19 cellular contexts compared by ENCODE assay signal in genomic region chr10:35271086-35271834, GRCh38.
DNase-seq lines count a peak whose midpoint lies in the region; ATAC-seq and TF ChIP-seq lines count a peak whose summit lies in the region.
"Had no signal": no experiment of that assay in that cellular context is flagged by ENCODE, and none has a peak within 500 bp of the region (broad histone marks: within the 10 kb centered on the region; RNA-seq: fewer than 3 reads in every experiment).

No MANE protein-coding gene starts in this region.

- H2BK12ac ChIP-seq in H9 (ENCODE audit: insufficient read length, low read depth, low read length), result no peak overlapping the region

- H3K79me1 ChIP-seq in H9 (ENCODE audit: insufficient read depth, low read depth, low read length, poor library complexity, severe bottlenecking), result no peaks in the 10 kb centered on the region

- no peak overlapping the region for H2BK15ac ChIP-seq in H9 (ENCODE audit: low read depth, low read length)

- H3K4me1 Mint-ChIP-seq in H9 (peaks cover 11 to 15% of the 10 kb centered on the region in 2 experiments; a peak in 3 of 4 replicates), osteocyte (ENCODE audit: unreplicated experiment) (peaks cover 7% of the 10 kb centered on the region)
- H3K4me1 Mint-ChIP-seq in naive thymus-derived CD4-positive, alpha-beta T cell, result peaks cover 0 to 10% (median 6%) of the 10 kb centered on the region in 7 donors

- H3K27ac ChIP-seq in H9 (ENCODE audit: insufficient read length, low read depth, low read length), result no peak overlapping the region
- peak overlapping the region; percentile 63 for H3K27ac ChIP-seq in ectodermal cell (ENCODE audit: insufficient read depth, low read depth, low read length, poor library complexity, severe bottlenecking)
- H3K27ac ChIP-seq in naive thymus-derived CD4-positive, alpha-beta T cell (ENCODE audit: low read depth, low read length), result no peak overlapping the region
- H3K27ac ChIP-seq: coronary artery, lower lobe of right lung, neutrophil had no signal

- CTCF ChIA-PET in naive thymus-derived CD4-positive, alpha-beta T cell (lab: Charles Lee), result no interaction called here

- no peaks in the 10 kb centered on the region for H4K20me1 ChIP-seq in H9 (ENCODE audit: control insufficient read depth, insufficient read depth, insufficient read length)

- H2AK5ac ChIP-seq in H9 (ENCODE audit: insufficient read length, low read length), result no peak overlapping the region

- no peak overlapping the region for H2AFZ ChIP-seq in H9 (ENCODE audit: low read length)

- no peak overlapping the region for H3K4me2 ChIP-seq in H9 (ENCODE audit: insufficient read depth, insufficient read length, low read length)

- no CpG with 5 or more reads among the region's 5 CpGs for WGBS in H9 (ENCODE audit: extremely low coverage, insufficient read length, low lambda C conversion rate)
- 38 to 46% methylated on average over 5 of the region's 5 CpGs for WGBS in ectodermal cell, 2 experiments

- H3K4me3 ChIP-seq in ectodermal cell (ENCODE audit: insufficient read depth, low read depth, low read length), result no peak overlapping the region
- H3K4me3 ChIP-seq in naive thymus-derived CD4-positive, alpha-beta T cell (ENCODE audit: low read length), result no peak overlapping the region
- H3K4me3 ChIP-seq: coronary artery, lower lobe of right lung, MG63 had no signal

- no peak overlapping the region for H3K9ac ChIP-seq in H9 (ENCODE audit: extremely low read depth, insufficient read length, low read length)

- H4K91ac ChIP-seq in H9 (ENCODE audit: insufficient read length, low read depth, low read length), result no peak overlapping the region

- no peaks in the 10 kb centered on the region for H3K36me3 ChIP-seq in ectodermal cell (ENCODE audit: control insufficient read depth, insufficient read depth, low read length)
- H3K36me3 ChIP-seq in naive thymus-derived CD4-positive, alpha-beta T cell (ENCODE audit: control insufficient read depth in 2 of 3, insufficient read depth in 3 of 3, low read length in 3 of 3), result no peaks in the 10 kb centered on the region
- H3K36me3 ChIP-seq: lower lobe of right lung, MG63, neutrophil had no signal

- H2BK5ac ChIP-seq in H9 (ENCODE audit: insufficient read length, low read length), result no peak overlapping the region

- no peak overlapping the region for H4K8ac ChIP-seq in H9 (replicated peaks; ENCODE audit: insufficient read length, low read depth, low read length)

- H3K18ac ChIP-seq in H9 (ENCODE audit: insufficient read length, low read depth, low read length), result peak overlapping the region; percentile 27

- H3K27me3 ChIP-seq in H9 (ENCODE audit: insufficient read depth, low read length), result no peaks in the 10 kb centered on the region
- no peaks in the 10 kb centered on the region for H3K27me3 ChIP-seq in ectodermal cell (ENCODE audit: control insufficient read depth, insufficient read depth, low read length, poor library complexity, severe bottlenecking)
- H3K27me3 ChIP-seq in naive thymus-derived CD4-positive, alpha-beta T cell (ENCODE audit: control insufficient read depth in 2 of 2, insufficient read depth in 2 of 2, low read length in 2 of 2), result no peaks in the 10 kb centered on the region
- H3K27me3 ChIP-seq: MG63, neutrophil had no signal

- no peak overlapping the region for H2BK20ac ChIP-seq in H9 (ENCODE audit: low read depth, low read length, poor library complexity, severe bottlenecking)

- no peaks in the 10 kb centered on the region for H3K23me2 ChIP-seq in H9 (ENCODE audit: insufficient read length, low read depth, low read length, poor library complexity, severe bottlenecking)

- POLR2A ChIA-PET in naive thymus-derived CD4-positive, alpha-beta T cell (lab: Charles Lee), result no interaction called here

- H3K27me3 Mint-ChIP-seq in H9 (ENCODE audit: low read depth) (no peaks in the 10 kb centered on the region; the same call in none of the 2 replicates), osteocyte (ENCODE audit: unreplicated experiment) (peaks cover 2% of the 10 kb centered on the region)
- peaks cover 0 to 2% (median 0%) of the 10 kb centered on the region in 5 donors for H3K27me3 Mint-ChIP-seq in naive thymus-derived CD4-positive, alpha-beta T cell

- H3K36me3 Mint-ChIP-seq in H9 (ENCODE audit: insufficient read depth in 1 of 3, low read depth in 3 of 3) (no peaks in the 10 kb centered on the region), osteocyte (ENCODE audit: unreplicated experiment) (no peaks in the 10 kb centered on the region)
- H3K36me3 Mint-ChIP-seq in naive thymus-derived CD4-positive, alpha-beta T cell, result no peaks in the 10 kb centered on the region
- H3K36me3 Mint-ChIP-seq: CD4-positive, alpha-beta memory T cell had no signal

- intact Hi-C loops in naive thymus-derived CD4-positive, alpha-beta T cell (cut with micrococcal nuclease), result no loop called here

- no peak overlapping the region for H3K4ac ChIP-seq in H9 (ENCODE audit: low read depth, low read length)

- peaks cover 3% of the 10 kb centered on the region; the same call in 1 of the 2 replicates for H3K4me1 ChIP-seq in H9 (ENCODE audit: insufficient read depth, low read length)
- peaks cover 9% of the 10 kb centered on the region for H3K4me1 ChIP-seq in ectodermal cell (ENCODE audit: control insufficient read depth, insufficient read depth, low read length)
- H3K4me1 ChIP-seq in naive thymus-derived CD4-positive, alpha-beta T cell (ENCODE audit: control insufficient read depth in 2 of 2, insufficient read depth in 2 of 2, low read length in 2 of 2), result no peaks in the 10 kb centered on the region

- H3K23ac ChIP-seq in H9 (ENCODE audit: insufficient read length, low read depth, low read length), result no peak overlapping the region

- H3K27ac Mint-ChIP-seq in H9 (peak overlapping the region in 2 of 3 experiments; percentile 19 to 55; a peak in 3 of 7 replicates), osteocyte (ENCODE audit: unreplicated experiment) (no peak overlapping the region)
- H3K27ac Mint-ChIP-seq in naive thymus-derived CD4-positive, alpha-beta T cell, result no peak overlapping the region
- H3K27ac Mint-ChIP-seq: activated CD4-positive, alpha-beta T cell treated with anti-CD3 and anti-CD28 coated beads for 36 hours; activated T-cell treated with anti-CD3 and anti-CD28 coated beads, Interleukin-2, amount 50 U/mL, for 72 hours; CD4-positive, alpha-beta memory T cell; HFFc6; T-helper 1 cell treated with Interleukin-12 subunit alpha and Interleukin-12 subunit beta and Interleukin-4 antibody, amounts not matched to agents 30 μg/mL and 1 μg/mL, for 36 hours had no signal

- ATAC-seq in HG03039 (IDR thresholded peaks at IDR 0.05; ENCODE audit: unreplicated experiment), result no peak
- ATAC-seq in naive thymus-derived CD4-positive, alpha-beta T cell, result no peak
- ATAC-seq: activated CD4-positive, alpha-beta T cell treated with anti-CD3 and anti-CD28 coated beads for 36 hours; lower lobe of right lung had no signal

- H3K14ac ChIP-seq in H9 (ENCODE audit: insufficient read depth, low read length), result no peak overlapping the region; the same call in 1 of the 2 replicates

- H3K9me3 Mint-ChIP-seq in H9 (no peaks in the 10 kb centered on the region; a peak in 2 of 5 replicates), osteocyte (ENCODE audit: unreplicated experiment) (no peaks in the 10 kb centered on the region)
- H3K9me3 Mint-ChIP-seq in naive thymus-derived CD4-positive, alpha-beta T cell, result peaks cover 0 to 6% (median 0%) of the 10 kb centered on the region in 11 donors
- H3K9me3 Mint-ChIP-seq: HFFc6 had no signal

- H2BK120ac ChIP-seq in H9 (ENCODE audit: low read depth, low read length, poor library complexity, severe bottlenecking), result peak overlapping the region; percentile 80

- H3T11ph ChIP-seq in H9 (ENCODE audit: low read length), result no peak overlapping the region

- no peak overlapping the region for H3K4me3 Mint-ChIP-seq in H9
- no peak overlapping the region for H3K4me3 Mint-ChIP-seq in osteocyte (ENCODE audit: unreplicated experiment)
- no peak overlapping the region for H3K4me3 Mint-ChIP-seq in naive thymus-derived CD4-positive, alpha-beta T cell
- H3K4me3 Mint-ChIP-seq: activated CD4-positive, alpha-beta T cell treated with anti-CD3 and anti-CD28 coated beads for 36 hours; activated T-cell treated with anti-CD3 and anti-CD28 coated beads, Interleukin-2, amount 50 U/mL, for 72 hours; CD4-positive, alpha-beta memory T cell; HFFc6; T-helper 1 cell treated with Interleukin-12 subunit alpha and Interleukin-12 subunit beta and Interleukin-4 antibody, amounts not matched to agents 30 μg/mL and 1 μg/mL, for 36 hours had no signal

- H3K56ac ChIP-seq in H9 (ENCODE audit: insufficient read length, low read depth, low read length), result no peak overlapping the region

- no peaks in the 10 kb centered on the region for H3K79me2 ChIP-seq in H9 (ENCODE audit: insufficient read depth, low read length)

- DNase-seq in H9 (no peak), NCI-H2171 (lab: John Stamatoyannopoulos, UW) (peak; percentile 79), osteocyte (ENCODE audit: extremely low spot score, unreplicated experiment) (peak; percentile 51), NCI-H345 treated with DMSO at 0.1 percent for 48 hours (lab: John Stamatoyannopoulos, UW; ENCODE audit: unreplicated experiment) (no peak)
- DNase-seq in naive thymus-derived CD4-positive, alpha-beta T cell, result no peak
- DNase-seq: activated CD4-positive, alpha-beta T cell treated with anti-CD3 and anti-CD28 coated beads for 36 hours; activated T-cell treated with anti-CD3 and anti-CD28 coated beads, Interleukin-2, amount 50 U/mL, for 72 hours; amniotic stem cell; CD4-positive, alpha-beta memory T cell; HFFc6; lower lobe of right lung; MG63; NCI-H446 treated with DMSO at 0.1 percent for 48 hours; RPMI8226 had no signal

- TF ChIP-seq CTCF in H9 (conservative IDR thresholded peaks at IDR 0.05) (no peak), osteocyte (IDR thresholded peaks at IDR 0.05) (no peak)

- no peak overlapping the region for H4K5ac ChIP-seq in H9 (ENCODE audit: insufficient read length, low read depth, low read length)

- no peaks in the 10 kb centered on the region for H3K9me3 ChIP-seq in H9 (ENCODE audit: control insufficient read depth, low read depth, low read length)
- H3K9me3 ChIP-seq in ectodermal cell (ENCODE audit: control insufficient read depth, low read length), result no peaks in the 10 kb centered on the region
- no peaks in the 10 kb centered on the region for H3K9me3 ChIP-seq in naive thymus-derived CD4-positive, alpha-beta T cell (ENCODE audit: control insufficient read depth in 2 of 3, low read length in 3 of 3)
- H3K9me3 ChIP-seq: lower lobe of right lung, MG63, neutrophil had no signal

Comparison
In these comparisons a context has a peak if more than half of its experiments do, and no peak if none do; other contexts are left out.
1. DNase-seq: peak in NCI-H2171 (single experiment) and osteocyte (single experiment); none in H9 (single experiment), naive thymus-derived CD4-positive, alpha-beta T cell (0 of 9) and NCI-H345 treated with DMSO at 0.1 percent for 48 hours (single experiment).
2. H3K27ac Mint-ChIP-seq: peak in H9 (2 of 3); none in osteocyte (single experiment) and naive thymus-derived CD4-positive, alpha-beta T cell (0 of 9).